Comparison of ENCODE assay signal across 10 cellular contexts in genomic region chr7:92635538-92635937, GRCh38. TPM values are rescaled to one million over a fixed set of nuclear protein-coding genes. Genes with fewer than 3 reads are reported as not detected.
DNase-seq lines count a peak whose midpoint lies in the region; ATAC-seq, FAIRE-seq and TF ChIP-seq lines count a peak whose summit lies in the region.
"Had no signal": no experiment of that assay in that cellular context is flagged by ENCODE, and none has a peak within 500 bp of the region (broad histone marks: within the 10 kb centered on the region; RNA-seq: fewer than 3 reads in every experiment).

No MANE protein-coding gene starts in this region.

- H3K27ac Mint-ChIP-seq in MCF 10A (ENCODE audit: low read depth, unreplicated experiment) (no peak overlapping the region), T-helper 17 cell (peak overlapping the region; percentile 51), glutamatergic neuron (ENCODE audit: unreplicated experiment) (peak overlapping the region; percentile 98)
- H3K27ac Mint-ChIP-seq: effector memory CD8-positive, alpha-beta T cell had no signal

- H3K36me3 ChIP-seq in breast epithelium = no peaks in the 10 kb centered on the region
- H3K36me3 ChIP-seq: left lung had no signal

- TF ChIP-seq POLR2A in breast epithelium (IDR thresholded peaks at IDR 0.05) (no peak), GM12891 (IDR thresholded peaks at IDR 0.05; ENCODE audit: low read depth, low read length) (no peak)

- no peaks in the 10 kb centered on the region for H3K9me3 ChIP-seq in breast epithelium
- no peaks in the 10 kb centered on the region for H3K9me3 ChIP-seq in T-helper 17 cell (ENCODE audit: control insufficient read depth, low read length, poor library complexity, severe bottlenecking)
- H3K9me3 ChIP-seq: left lung had no signal

- H3K4me1 ChIP-seq in breast epithelium = peaks cover 0 to 14% of the 10 kb centered on the region in 2 donors

- H3K27me3 Mint-ChIP-seq in MCF 10A (ENCODE audit: insufficient read depth, unreplicated experiment) = no peaks in the 10 kb centered on the region
- no peaks in the 10 kb centered on the region for H3K27me3 Mint-ChIP-seq in T-helper 17 cell
- H3K27me3 Mint-ChIP-seq in glutamatergic neuron (ENCODE audit: unreplicated experiment) = peaks cover 3% of the 10 kb centered on the region
- H3K27me3 Mint-ChIP-seq: effector memory CD8-positive, alpha-beta T cell had no signal

- intact Hi-C loops in breast epithelium (cut with DNase I; ENCODE audit: low total_unique reads) (loop anchor here (10.0 kb wide), 1 partner anchor 199 kb away; the partner anchor contains the start of gene CDK6), MCF 10A (cut with micrococcal nuclease) (no loop called here)

- BruUV-seq in MCF 10A (replicated peaks; lab: Mats Ljungman, UMichigan) = no TSS peak

- peak overlapping the region; percentile 35 to 56 for H3K27ac ChIP-seq in breast epithelium
- H3K27ac ChIP-seq in substantia nigra (ENCODE audit: low read depth, low read length, poor library complexity, severe bottlenecking) = peak overlapping the region; percentile 50

- H3K4me3 ChIP-seq in breast epithelium = no peak overlapping the region
- H3K4me3 ChIP-seq: left lung had no signal

- H3K4me3 Mint-ChIP-seq in MCF 10A (ENCODE audit: unreplicated experiment) (no peak overlapping the region), T-helper 17 cell (peak overlapping the region; percentile 28), glutamatergic neuron (ENCODE audit: unreplicated experiment) (peak overlapping the region; percentile 60)
- H3K4me3 Mint-ChIP-seq: effector memory CD8-positive, alpha-beta T cell had no signal

- H3K9me3 Mint-ChIP-seq in MCF 10A (ENCODE audit: unreplicated experiment) (no peaks in the 10 kb centered on the region), glutamatergic neuron (ENCODE audit: unreplicated experiment) (no peaks in the 10 kb centered on the region)

- no peak for FAIRE-seq in GM12891 (lab: Jason Lieb, UNC)

- CTCF ChIA-PET in MCF 10A (lab: Yijun Ruan, JAX) = interaction anchor here (0.6 to 1.3 kb wide), 2 partner anchors 15 to 53 kb away, joined by 3 to 5 read pairs; no protein-coding TSS in a partner anchor

- H3K4me1 Mint-ChIP-seq in MCF 10A (ENCODE audit: insufficient read depth, unreplicated experiment) (peaks cover 39% of the 10 kb centered on the region), T-helper 17 cell (peaks cover 50% of the 10 kb centered on the region), glutamatergic neuron (ENCODE audit: low read depth, unreplicated experiment) (peaks cover 32% of the 10 kb centered on the region)

- no peak for DNase-seq in breast epithelium (ENCODE audit: low spot score in 2 of 2)
- DNase-seq in MCF 10A (ENCODE audit: unreplicated experiment) = no peak
- DNase-seq in T-helper 17 cell = no peak
- no peak for DNase-seq in glutamatergic neuron
- DNase-seq in substantia nigra (lab: John Stamatoyannopoulos, UW) = no peak
- DNase-seq in DMS79 treated with DMSO at 0.1 percent for 48 hours (lab: John Stamatoyannopoulos, UW) = no peak
- DNase-seq in GM12891 (ENCODE audit: insufficient read length, low spot score) = no peak
- DNase-seq: effector memory CD8-positive, alpha-beta T cell; left lung had no signal

- POLR2A ChIA-PET in MCF 10A (lab: Yijun Ruan, JAX) = interaction anchor here (0.7 to 4.1 kb wide), 10 partner anchors 9 to 482 kb away, joined by 3 to 29 read pairs (median 3); partner anchors contain the start of genes PEX1, RBM48 and SAMD9

- H3K36me3 Mint-ChIP-seq in MCF 10A (ENCODE audit: insufficient read depth, unreplicated experiment) (peaks cover 8% of the 10 kb centered on the region), T-helper 17 cell (ENCODE audit: low read depth) (peaks cover 2% of the 10 kb centered on the region), glutamatergic neuron (ENCODE audit: unreplicated experiment) (no peaks in the 10 kb centered on the region)

- no peaks in the 10 kb centered on the region for H3K27me3 ChIP-seq in breast epithelium
- H3K27me3 ChIP-seq: left lung had no signal

- no peak for ATAC-seq in T-helper 17 cell
- no peak for ATAC-seq in HG02884 (IDR thresholded peaks at IDR 0.05; ENCODE audit: unreplicated experiment)

- TF ChIP-seq CTCF in breast epithelium (IDR thresholded peaks at IDR 0.05) (no peak), MCF 10A (IDR thresholded peaks at IDR 0.05; ENCODE audit: unreplicated experiment) (no peak), glutamatergic neuron (IDR thresholded peaks at IDR 0.05; ENCODE audit: partially characterized antibody, unreplicated experiment) (no peak)

TF ChIP-seq in GM12891, 5 proteins besides CTCF, POLR2A, EP300 and RAD21:
- TF ChIP-seq POU2F2 (IDR thresholded peaks at IDR 0.05; ENCODE audit: low read depth, low read length) (no peak), POLR2AphosphoS5 (IDR thresholded peaks at IDR 0.05; ENCODE audit: low read depth, low read length) (no peak), SPI1 (IDR thresholded peaks at IDR 0.05; ENCODE audit: low read depth, low read length) (no peak), TAF1 (IDR thresholded peaks at IDR 0.05; ENCODE audit: low read depth, low read length) (no peak), PAX5 (IDR thresholded peaks at IDR 0.05; ENCODE audit: insufficient read depth, low read length, severe bottlenecking) (no peak)

RNA-seq across cellular contexts. Expression of gene FAM133B, which starts 45.3 kb away (rescaled TPM):
- total RNA-seq in breast epithelium = 10 to 100 TPM; 25.0 to 38.2 (median 30.5) TPM
- 27.8 and 33.7 TPM in 2 replicates for total RNA-seq in MCF 10A (2022)
- 10 to 100 TPM; 71.6 to 77.0 TPM for total RNA-seq in T-helper 17 cell
- 25.0 TPM for total RNA-seq in glutamatergic neuron (ENCODE audit: unreplicated experiment)
- 17.2 TPM for polyA plus RNA-seq in GM12891 (2012; ENCODE audit: low read depth, missing spikeins)
